In genomic region chr19:7394728-7395359, GRCh38 we compare ENCODE assay signal across 8 cellular contexts. TPM values are rescaled to one million over a fixed set of nuclear protein-coding genes. Genes with fewer than 3 reads are reported as not detected.
A peak's percentile ranks its signal among the peaks of the same experiment; 100 is the strongest.
DNase-seq lines count a peak whose midpoint lies in the region; ATAC-seq and TF ChIP-seq lines count a peak whose summit lies in the region.

No MANE protein-coding gene starts in this region.

- DNase-seq in AG04449 (ENCODE audit: low read depth, low spot score) (peak; percentile 21), NCI-H460 (ENCODE audit: extremely low read depth, low read depth) (peak; percentile 75), choroid plexus epithelial cell (ENCODE audit: low read depth) (peak; percentile 90), kidney tubule cell (ENCODE audit: low spot score) (peak; percentile 89)
- DNase-seq in activated CD4-positive, alpha-beta T cell treated with anti-CD3 and anti-CD28 coated beads for 4 hours = peak; percentile 83 to 87
- DNase-seq in stimulated activated CD4-positive, alpha-beta T cell treated with anti-CD3 and anti-CD28 coated beads, Interleukin-15, amount 100 ng/mL, for 24 hours = peak; percentile 86

- TF ChIP-seq CTCF in AG04449 (IDR thresholded peaks at IDR 0.05; ENCODE audit: insufficient read depth, low read length, missing control alignments) (peak; percentile 9), choroid plexus epithelial cell (conservative IDR thresholded peaks at IDR 0.05; ENCODE audit: low read depth, low read length) (no peak)

- ATAC-seq in GM18873 (IDR thresholded peaks at IDR 0.05; ENCODE audit: low FRiP score, unreplicated experiment) (peak; percentile 58), HG03196 (IDR thresholded peaks at IDR 0.05; ENCODE audit: unreplicated experiment) (peak; percentile 75)

- POLR2A ChIA-PET in AG04449 (lab: Yijun Ruan, JAX) = interaction anchor here (1.2 kb wide), 1 partner anchor 128 kb away, joined by 3 read pairs; the partner anchor contains the start of gene MCOLN1

- CTCF ChIA-PET in AG04449 (lab: Yijun Ruan, JAX) = interaction anchor here (1.2 to 2.7 kb wide), 4 partner anchors 15 to 246 kb away, joined by 3 to 9 read pairs (median 4); no protein-coding TSS in a partner anchor

- H3K4me3 ChIP-seq in AG04449 (ENCODE audit: low read depth, low read length) = peak overlapping the region; percentile 90
- H3K4me3 ChIP-seq in choroid plexus epithelial cell (ENCODE audit: low read depth, low read length) = peak overlapping the region; percentile 88

RNA-seq across cellular contexts. Expression of gene ARHGEF18, which starts 46.1 kb away (rescaled TPM):
- 11.5 TPM in 2 replicates for total RNA-seq in NCI-H460 (2014; rRNA removed; shearing (Covaris generic))
- 11.2 and 14.3 TPM in 2 replicates for polyA plus RNA-seq in NCI-H460 (2014; cell fraction: nucleus; rRNA removed)

Comparison
In these comparisons a context has a peak if more than half of its experiments do, and no peak if none do; other contexts are left out.
1. Peak in every context shown above with its lines: DNase-seq, ATAC-seq and H3K4me3 ChIP-seq.
2. DNase-seq: peak in every context shown above with its lines; median percentile 90 in choroid plexus epithelial cell; 89 in kidney tubule cell; 86 in stimulated activated CD4-positive, alpha-beta T cell treated with anti-CD3 and anti-CD28 coated beads, Interleukin-15, amount 100 ng/mL, for 24 hours; 85 in activated CD4-positive, alpha-beta T cell treated with anti-CD3 and anti-CD28 coated beads for 4 hours; 75 in NCI-H460; 21 in AG04449.